In the genomic region with DNA sequence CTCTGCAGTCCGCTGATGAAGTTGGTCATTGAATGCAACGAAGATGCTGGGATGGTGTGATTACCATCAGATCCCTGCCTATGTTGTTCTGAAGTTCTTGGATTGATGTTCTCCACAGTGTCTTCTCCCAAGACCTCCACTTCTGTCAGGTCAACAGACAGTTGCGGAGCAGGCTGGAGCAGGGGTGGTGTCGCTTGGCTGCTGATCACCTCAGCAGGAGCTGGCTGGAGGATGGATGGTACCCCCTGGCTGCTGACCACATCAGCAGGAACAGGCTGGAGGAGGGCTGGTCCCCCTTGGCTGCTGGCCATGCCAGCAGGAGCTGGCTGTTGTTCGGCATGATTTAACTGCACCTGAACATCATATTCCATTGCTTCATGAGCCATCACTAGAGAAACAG, we compare ENCODE assay signal across 1 cellular context.
TF ChIP-seq lines count a peak whose summit lies in the region.

No MANE protein-coding gene starts in this region.

TF ChIP-seq in GM23338, 12 proteins besides CTCF, POLR2A, EP300 and RAD21 (continued from another document):
- TF ChIP-seq, protein P1, sequence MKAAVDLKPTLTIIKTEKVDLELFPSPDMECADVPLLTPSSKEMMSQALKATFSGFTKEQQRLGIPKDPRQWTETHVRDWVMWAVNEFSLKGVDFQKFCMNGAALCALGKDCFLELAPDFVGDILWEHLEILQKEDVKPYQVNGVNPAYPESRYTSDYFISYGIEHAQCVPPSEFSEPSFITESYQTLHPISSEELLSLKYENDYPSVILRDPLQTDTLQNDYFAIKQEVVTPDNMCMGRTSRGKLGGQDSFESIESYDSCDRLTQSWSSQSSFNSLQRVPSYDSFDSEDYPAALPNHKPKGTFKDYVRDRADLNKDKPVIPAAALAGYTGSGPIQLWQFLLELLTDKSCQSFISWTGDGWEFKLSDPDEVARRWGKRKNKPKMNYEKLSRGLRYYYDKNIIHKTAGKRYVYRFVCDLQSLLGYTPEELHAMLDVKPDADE (IDR thresholded peaks at IDR 0.05) = no peak
- no peak for TF ChIP-seq EZH2 (IDR thresholded peaks at IDR 0.05; ENCODE audit: low read depth, unreplicated experiment)
